ENCODE assay signal across 19 cellular contexts in genomic region chr9:93907551-93908199, GRCh38. TPM values are rescaled to one million over a fixed set of nuclear protein-coding genes. Genes with fewer than 3 reads are reported as not detected.
A peak's percentile ranks its signal among the peaks of the same experiment; 100 is the strongest.
DNase-seq lines count a peak whose midpoint lies in the region; ATAC-seq and TF ChIP-seq lines count a peak whose summit lies in the region.
"Had no signal": no experiment of that assay in that cellular context is flagged by ENCODE, and none has a peak within 500 bp of the region (broad histone marks: within the 10 kb centered on the region; RNA-seq: fewer than 3 reads in every experiment).

No MANE protein-coding gene starts in this region.

- intact Hi-C loops in prostate gland (cut with DNase I): no loop called here

- H3K79me2 ChIP-seq in osteoblast (ENCODE audit: insufficient read depth, low read length): no peaks in the 10 kb centered on the region

- peak; percentile 5 for DNase-seq in activated naive CD4-positive, alpha-beta T cell treated with anti-CD3 and anti-CD28 coated beads, Interleukin-2, amount 10 ng/mL, durations not matched to agents 7 days and 5 days
- DNase-seq in activated naive CD4-positive, alpha-beta T cell (lab: John Stamatoyannopoulos, UW): no peak
- peak; percentile 2 for DNase-seq in BE2C
- peak; percentile 32 for DNase-seq in chondrocyte (ENCODE audit: low spot score)
- DNase-seq in osteoblast (ENCODE audit: insufficient read length, low spot score, missing footprints): peak; percentile 62
- DNase-seq in prostate gland (ENCODE audit: low spot score): no peak
- DNase-seq: 8988T; Calu3; CD8-positive, alpha-beta T cell; DMS79 treated with DMSO at 0.1 percent for 48 hours; GF-D8; H9 had no signal

- no peaks in the 10 kb centered on the region for H3K27me3 ChIP-seq in BE2C
- H3K27me3 ChIP-seq in osteoblast (ENCODE audit: insufficient read depth, low read length): no peaks in the 10 kb centered on the region
- H3K27me3 ChIP-seq in prostate gland (replicated peaks; ENCODE audit: insufficient read depth): no peaks in the 10 kb centered on the region

- H3K9me3 Mint-ChIP-seq in activated naive CD4-positive, alpha-beta T cell treated with anti-CD3 and anti-CD28 coated beads, Interleukin-2, amount 10 ng/mL, durations not matched to agents 7 days and 5 days: no peaks in the 10 kb centered on the region
- H3K9me3 Mint-ChIP-seq in chondrocyte (ENCODE audit: low read depth): no peaks in the 10 kb centered on the region
- H3K9me3 Mint-ChIP-seq: CD8-positive, alpha-beta T cell; IgD-negative memory B cell had no signal

- TF ChIP-seq CTCF in BE2C (IDR thresholded peaks at IDR 0.05; ENCODE audit: low read depth, low read length): no peak
- no peak for TF ChIP-seq CTCF in chondrocyte (IDR thresholded peaks at IDR 0.05)
- TF ChIP-seq CTCF in osteoblast (IDR thresholded peaks at IDR 0.05; ENCODE audit: extremely low read depth, low read depth, low read length): no peak
- TF ChIP-seq CTCF in prostate gland (IDR thresholded peaks at IDR 0.05): no peak

- 86% methylated on average over 5 of the region's 5 CpGs for WGBS in prostate gland

- peaks cover 47% of the 10 kb centered on the region for H3K27me3 Mint-ChIP-seq in activated naive CD4-positive, alpha-beta T cell treated with anti-CD3 and anti-CD28 coated beads, Interleukin-2, amount 10 ng/mL, durations not matched to agents 7 days and 5 days
- H3K27me3 Mint-ChIP-seq in chondrocyte (ENCODE audit: low read depth): peaks cover 32% of the 10 kb centered on the region

- H3K9me3 ChIP-seq in BE2C (no peaks in the 10 kb centered on the region), osteoblast (ENCODE audit: low read depth, low read length) (no peaks in the 10 kb centered on the region), prostate gland (no peaks in the 10 kb centered on the region)
- H3K9me3 ChIP-seq: BLaER1 treated with 17β-estradiol and CSF1 and Interleukin-3, amounts not matched to agents 10 nM and 100 nM had no signal

- ATAC-seq in GM21528 (IDR thresholded peaks at IDR 0.05; ENCODE audit: low FRiP score, unreplicated experiment): no peak
- no peak for ATAC-seq in GM18867 (IDR thresholded peaks at IDR 0.05; ENCODE audit: unreplicated experiment)
- ATAC-seq: CD8-positive, alpha-beta T cell had no signal

- H3K4me1 Mint-ChIP-seq in activated naive CD4-positive, alpha-beta T cell treated with anti-CD3 and anti-CD28 coated beads, Interleukin-2, amount 10 ng/mL, durations not matched to agents 7 days and 5 days: peaks cover 15% of the 10 kb centered on the region
- H3K4me1 Mint-ChIP-seq in chondrocyte (ENCODE audit: low read depth): no peaks in the 10 kb centered on the region

- no peak overlapping the region for H3K4me3 Mint-ChIP-seq in activated naive CD4-positive, alpha-beta T cell treated with anti-CD3 and anti-CD28 coated beads, Interleukin-2, amount 10 ng/mL, durations not matched to agents 7 days and 5 days
- H3K4me3 Mint-ChIP-seq in chondrocyte (ENCODE audit: unreplicated experiment): no peak overlapping the region
- H3K4me3 Mint-ChIP-seq: CD8-positive, alpha-beta T cell; H9; IgD-negative memory B cell had no signal

- no peak overlapping the region for H2AFZ ChIP-seq in osteoblast (ENCODE audit: low read length)

- H3K36me3 ChIP-seq in BE2C: no peaks in the 10 kb centered on the region
- H3K36me3 ChIP-seq in osteoblast (ENCODE audit: insufficient read depth, low read length): no peaks in the 10 kb centered on the region
- H3K36me3 ChIP-seq in prostate gland: no peaks in the 10 kb centered on the region
- H3K36me3 ChIP-seq: BLaER1 treated with 17β-estradiol and CSF1 and Interleukin-3, amounts not matched to agents 10 nM and 100 nM had no signal

- H3K4me3 ChIP-seq in BE2C (ENCODE audit: low read depth, low read length) (no peak overlapping the region), osteoblast (ENCODE audit: insufficient read depth, low read length) (no peak overlapping the region), prostate gland (no peak overlapping the region)
- H3K4me3 ChIP-seq: BLaER1 treated with 17β-estradiol and CSF1 and Interleukin-3, amounts not matched to agents 10 nM and 100 nM had no signal

- H3K27ac ChIP-seq in osteoblast (ENCODE audit: low read depth, low read length) (no peak overlapping the region), prostate gland (no peak overlapping the region)
- H3K27ac ChIP-seq: BLaER1 treated with 17β-estradiol and CSF1 and Interleukin-3, amounts not matched to agents 10 nM and 100 nM; HL-60 had no signal

- H3K27ac Mint-ChIP-seq in activated naive CD4-positive, alpha-beta T cell treated with anti-CD3 and anti-CD28 coated beads, Interleukin-2, amount 10 ng/mL, durations not matched to agents 7 days and 5 days: no peak overlapping the region
- no peak overlapping the region for H3K27ac Mint-ChIP-seq in chondrocyte (ENCODE audit: unreplicated experiment)
- H3K27ac Mint-ChIP-seq: CD8-positive, alpha-beta T cell; H9; IgD-negative memory B cell had no signal

- no peak overlapping the region for H3K4me2 ChIP-seq in osteoblast (ENCODE audit: insufficient read depth, low read length)
- H3K4me2 ChIP-seq: BLaER1 treated with 17β-estradiol and CSF1 and Interleukin-3, amounts not matched to agents 10 nM and 100 nM had no signal

- H3K4me1 ChIP-seq in BE2C: no peaks in the 10 kb centered on the region
- H3K4me1 ChIP-seq in osteoblast (ENCODE audit: insufficient read depth, low read length): no peaks in the 10 kb centered on the region
- H3K4me1 ChIP-seq in prostate gland (replicated peaks): peaks cover 6% of the 10 kb centered on the region

- H3K36me3 Mint-ChIP-seq in activated naive CD4-positive, alpha-beta T cell treated with anti-CD3 and anti-CD28 coated beads, Interleukin-2, amount 10 ng/mL, durations not matched to agents 7 days and 5 days: no peaks in the 10 kb centered on the region
- no peaks in the 10 kb centered on the region for H3K36me3 Mint-ChIP-seq in chondrocyte (ENCODE audit: low read depth)
- H3K36me3 Mint-ChIP-seq: CD8-positive, alpha-beta T cell; IgD-negative memory B cell had no signal

- CTCF ChIA-PET in activated naive CD4-positive, alpha-beta T cell treated with anti-CD3 and anti-CD28 coated beads, Interleukin-2, amount 10 ng/mL, durations not matched to agents 7 days and 5 days (lab: Charles Lee): no interaction called here

- H4K20me1 ChIP-seq in osteoblast (ENCODE audit: insufficient read depth, low read length): no peaks in the 10 kb centered on the region
- H4K20me1 ChIP-seq: BLaER1 treated with 17β-estradiol and CSF1 and Interleukin-3, amounts not matched to agents 10 nM and 100 nM had no signal

- TF ChIP-seq POLR2A in prostate gland (IDR thresholded peaks at IDR 0.05): no peak

RNA-seq across cellular contexts. Expression of gene BARX1, which starts 47.5 kb away (rescaled TPM):
- 0.66 TPM for polyA plus RNA-seq in BE2C (2012; ENCODE audit: insufficient read depth, insufficient read length, low read depth)
- total RNA-seq in chondrocyte (0.77 to 6.7 TPM (median 2.1 TPM) in 3 replicates), osteoblast (8.5 and 15.6 TPM in 2 replicates), prostate gland (1 to 10 TPM in 1 of 2 donors, not detected in 1; 3.7 TPM)
- total RNA-seq: Calu3, HT1080 had no signal
- polyA plus RNA-seq: AG04450 had no signal

Comparison
In these comparisons a context has a peak if more than half of its experiments do, and no peak if none do; other contexts are left out.
1. DNase-seq: peak in activated naive CD4-positive, alpha-beta T cell treated with anti-CD3 and anti-CD28 coated beads, Interleukin-2, amount 10 ng/mL, durations not matched to agents 7 days and 5 days (single experiment), BE2C (single experiment), chondrocyte (single experiment) and osteoblast (single experiment); none in activated naive CD4-positive, alpha-beta T cell (0 of 4) and prostate gland (single experiment).